In the genomic region with DNA sequence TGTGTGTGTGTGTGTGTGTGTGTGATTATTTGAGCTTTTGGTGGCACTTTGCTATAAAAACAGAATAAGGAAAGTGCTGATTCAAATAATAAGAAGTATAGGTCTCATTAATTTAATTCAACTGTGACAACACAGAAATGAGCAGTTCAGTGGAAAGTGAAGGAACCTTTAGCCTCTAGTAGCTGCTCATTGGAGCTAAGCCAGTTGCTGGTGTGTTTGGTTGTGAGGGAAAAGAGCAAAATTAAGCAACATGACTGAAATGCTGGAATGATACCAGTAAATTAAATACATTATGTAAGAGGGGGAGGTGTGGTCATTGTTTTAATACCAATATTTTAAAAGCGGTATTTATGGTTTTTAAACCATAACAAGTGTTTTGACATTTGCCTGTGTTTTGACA, we compare ENCODE assay signal across 26 cellular contexts.
"Had no signal": no experiment of that assay in that cellular context is flagged by ENCODE, and none has a peak within 500 bp of the region (broad histone marks: within the 10 kb centered on the region; RNA-seq: fewer than 3 reads in every experiment).

No MANE protein-coding gene starts in this region.

- H3K27me3 ChIP-seq: heart right ventricle, hepatocyte, pancreas, sigmoid colon, tibial nerve, uterus had no signal

- ATAC-seq: heart right ventricle; left ventricle myocardium superior; lower lobe of right lung; natural killer cell; pancreas; right cardiac atrium; stimulated activated effector memory CD8-positive, alpha-beta T cell treated with anti-CD3 and anti-CD28 coated beads, Interleukin-12 subunit alpha, Interleukin-12 subunit beta, amount 100 ng/mL, for 72 hours had no signal

- H3K4me3 Mint-ChIP-seq: mesothelial cell of epicardium; naive B cell; natural killer cell; nephron progenitor cell; stimulated activated effector memory CD8-positive, alpha-beta T cell treated with anti-CD3 and anti-CD28 coated beads, Interleukin-12 subunit alpha, Interleukin-12 subunit beta, amount 100 ng/mL, for 72 hours; stimulated activated naive CD8-positive, alpha-beta T cell treated with anti-CD3 and anti-CD28 coated beads, Interleukin-15, Interleukin-2, amounts not matched to agents 100 ng/mL and 50 ng/mL, for 24 hours; type B pancreatic cell had no signal

- H3K4me1 ChIP-seq: lower lobe of right lung, pancreas, prostate gland, uterus had no signal

- H3K36me3 Mint-ChIP-seq: mesothelial cell of epicardium; naive B cell; natural killer cell; stimulated activated effector memory CD8-positive, alpha-beta T cell treated with anti-CD3 and anti-CD28 coated beads, Interleukin-12 subunit alpha, Interleukin-12 subunit beta, amount 100 ng/mL, for 72 hours; type B pancreatic cell had no signal

- H3K79me2 ChIP-seq: hepatocyte had no signal

- DNase-seq: heart right ventricle; islet precursor cell; left ventricle myocardium superior; lower lobe of right lung; mesendoderm; naive B cell; natural killer cell; nephron progenitor cell; pancreas; posterior cingulate gyrus; retina; right cardiac atrium; sigmoid colon; small intestine; spleen; stimulated activated CD4-positive, alpha-beta T cell treated with anti-CD3 and anti-CD28 coated beads, Interleukin-4, amount 100 ng/mL, for 24 hours; stimulated activated naive CD4-positive, alpha-beta T cell; substantia nigra; uterus had no signal

- H3K27ac ChIP-seq: heart right ventricle, hepatocyte, lower lobe of right lung, pancreas, prostate gland, spleen, tibial nerve, uterus had no signal

- H3K9me3 ChIP-seq: heart right ventricle, lower lobe of right lung, pancreas, prostate gland, sigmoid colon, spleen, tibial nerve, uterus had no signal

- H3K4me3 ChIP-seq: heart right ventricle, hepatocyte, lower lobe of right lung, pancreas, prostate gland, sigmoid colon, spleen, tibial nerve, uterus had no signal

- H3K36me3 ChIP-seq: heart right ventricle, lower lobe of right lung, pancreas, prostate gland, sigmoid colon, spleen, tibial nerve, uterus had no signal

- H3K9me3 Mint-ChIP-seq: mesothelial cell of epicardium; naive B cell; natural killer cell; nephron progenitor cell; stimulated activated effector memory CD8-positive, alpha-beta T cell treated with anti-CD3 and anti-CD28 coated beads, Interleukin-12 subunit alpha, Interleukin-12 subunit beta, amount 100 ng/mL, for 72 hours; stimulated activated naive CD8-positive, alpha-beta T cell treated with anti-CD3 and anti-CD28 coated beads, Interleukin-15, Interleukin-2, amounts not matched to agents 100 ng/mL and 50 ng/mL, for 24 hours; type B pancreatic cell had no signal

- H3K4me2 ChIP-seq: hepatocyte had no signal

- H3K27ac Mint-ChIP-seq: mesothelial cell of epicardium; naive B cell; natural killer cell; nephron progenitor cell; stimulated activated effector memory CD8-positive, alpha-beta T cell treated with anti-CD3 and anti-CD28 coated beads, Interleukin-12 subunit alpha, Interleukin-12 subunit beta, amount 100 ng/mL, for 72 hours; stimulated activated naive CD8-positive, alpha-beta T cell treated with anti-CD3 and anti-CD28 coated beads, Interleukin-15, Interleukin-2, amounts not matched to agents 100 ng/mL and 50 ng/mL, for 24 hours; type B pancreatic cell had no signal

- H3K4me1 Mint-ChIP-seq: mesothelial cell of epicardium; natural killer cell; nephron progenitor cell; stimulated activated effector memory CD8-positive, alpha-beta T cell treated with anti-CD3 and anti-CD28 coated beads, Interleukin-12 subunit alpha, Interleukin-12 subunit beta, amount 100 ng/mL, for 72 hours had no signal

- H2AFZ ChIP-seq: hepatocyte had no signal
